8 cellular contexts compared by ENCODE assay signal in genomic region chr2:46351388-46352141, GRCh38. TPM values are rescaled to one million over a fixed set of nuclear protein-coding genes. Genes with fewer than 3 reads are reported as not detected.
A peak's percentile ranks its signal among the peaks of the same experiment; 100 is the strongest.
DNase-seq lines count a peak whose midpoint lies in the region; ATAC-seq and TF ChIP-seq lines count a peak whose summit lies in the region.

No MANE protein-coding gene starts in this region.

- H3K36me3 ChIP-seq in right lobe of liver (peaks cover 11 to 71% (median 32%) of the 10 kb centered on the region in 4 donors), tibial nerve (peaks cover 0 to 69% (median 0%) of the 10 kb centered on the region in 3 donors)

- H3K9me3 ChIP-seq in right lobe of liver = no peaks in the 10 kb centered on the region
- no peaks in the 10 kb centered on the region for H3K9me3 ChIP-seq in tibial nerve

- DNase-seq in T-helper 1 cell (peak; percentile 17 to 89 (median 39)), right lobe of liver (peak in 1 of 3 donors; percentile 67), amniotic stem cell (lab: John Stamatoyannopoulos, UW) (no peak), RKO (ENCODE audit: low spot score) (no peak), tibial nerve (ENCODE audit: low spot score in 2 of 2) (no peak), DMS53 treated with DMSO at 0.1 percent for 48 hours (lab: John Stamatoyannopoulos, UW; ENCODE audit: unreplicated experiment) (no peak)
- DNase-seq in activated effector memory CD4-positive, alpha-beta T cell treated with Interleukin-2 at 50 U/mL for 16 hours = peak; percentile 66
- DNase-seq in stimulated activated CD8-positive, alpha-beta memory T cell treated with anti-CD3 and anti-CD28 coated beads, Interleukin-2, amount 100 ng/mL, for 1 hour (ENCODE audit: low read depth in 2 of 2) = peak; percentile 35 to 39

- no peak overlapping the region for H3K4me3 ChIP-seq in right lobe of liver
- no peak overlapping the region for H3K4me3 ChIP-seq in tibial nerve

- TF ChIP-seq EP300 in tibial nerve (IDR thresholded peaks at IDR 0.05) = peak in 1 of 2 donors; percentile 18

- H3K4me1 ChIP-seq in right lobe of liver (peaks cover 0 to 11% (median 3%) of the 10 kb centered on the region in 4 donors), tibial nerve (peaks cover 0 to 12% (median 5%) of the 10 kb centered on the region in 4 donors)

- H3K27ac ChIP-seq in right lobe of liver (peak overlapping the region; percentile 31 to 44 (median 43)), tibial nerve (peak overlapping the region in 2 of 4 donors; percentile 36 to 51)

- no peaks in the 10 kb centered on the region for H3K27me3 ChIP-seq in right lobe of liver
- no peaks in the 10 kb centered on the region for H3K27me3 ChIP-seq in tibial nerve

- intact Hi-C loops in right lobe of liver (cut with DNase I) = no loop called here

- TF ChIP-seq CTCF in right lobe of liver (IDR thresholded peaks at IDR 0.05) = no peak
- no peak for TF ChIP-seq CTCF in tibial nerve (IDR thresholded peaks at IDR 0.05)

- TF ChIP-seq POLR2A in right lobe of liver (IDR thresholded peaks at IDR 0.05) (no peak), tibial nerve (IDR thresholded peaks at IDR 0.05) (no peak)

- peak; percentile 53 to 71 (median 58) for ATAC-seq in right lobe of liver

- WGBS in right lobe of liver (ENCODE audit: insufficient coverage, low coverage, low lambda C conversion rate, missing lambda C conversion rate) = 18% methylated on average over 5 of the region's 14 CpGs
- 67 to 81% methylated on average over 14 of the region's 14 CpGs for WGBS in tibial nerve, 2 donors

RNA-seq across cellular contexts. Expression of gene EPAS1, which starts 54.4 kb away (rescaled TPM):
- total RNA-seq in right lobe of liver = 100 to 1,000 TPM; 101 to 232 (median 170) TPM
- total RNA-seq in tibial nerve = 100 to 1,000 TPM; 110 to 451 (median 231) TPM

Comparison
In these comparisons a context has a peak if more than half of its experiments do, and no peak if none do; other contexts are left out.
1. DNase-seq: peak in T-helper 1 cell (5 of 5), activated effector memory CD4-positive, alpha-beta T cell treated with Interleukin-2 at 50 U/mL for 16 hours (single experiment) and stimulated activated CD8-positive, alpha-beta memory T cell treated with anti-CD3 and anti-CD28 coated beads, Interleukin-2, amount 100 ng/mL, for 1 hour (2 of 2); none in amniotic stem cell (single experiment), RKO (single experiment), tibial nerve (0 of 2) and DMS53 treated with DMSO at 0.1 percent for 48 hours (single experiment).